26 cellular contexts compared by ENCODE assay signal in genomic region chr18:51037230-51037629, GRCh38. TPM values are rescaled to one million over a fixed set of nuclear protein-coding genes. Genes with fewer than 3 reads are reported as not detected.
DNase-seq lines count a peak whose midpoint lies in the region; ATAC-seq, FAIRE-seq and TF ChIP-seq lines count a peak whose summit lies in the region.
"Had no signal": no experiment of that assay in that cellular context is flagged by ENCODE, and none has a peak within 500 bp of the region (broad histone marks: within the 10 kb centered on the region; RNA-seq: fewer than 3 reads in every experiment).

No MANE protein-coding gene starts in this region.

- H2BK5ac ChIP-seq in trophoblast cell (ENCODE audit: low read depth, low read length, poor library complexity) = no peak overlapping the region

- intact Hi-C loops in HepG2 (cut with micrococcal nuclease; ENCODE audit: unreplicated experiment) = loop anchor here (10.0 kb wide), 1 partner anchor 162 kb away; the partner anchor contains the start of gene ME2

- POLR2A ChIA-PET in CD8-positive, alpha-beta memory T cell (lab: Charles Lee) = no interaction called here
- POLR2A ChIA-PET in HepG2 (lab: Yijun Ruan, JAX) = interaction anchor here (1.3 to 2.7 kb wide), 2 partner anchors 69 to 160 kb away, joined by 6 to 21 read pairs; partner anchors contain the start of genes ELAC1 and MEX3C

- no peak overlapping the region for H2BK120ac ChIP-seq in trophoblast cell (ENCODE audit: insufficient read depth, low read length, poor library complexity)

- H3K79me1 ChIP-seq in trophoblast cell (ENCODE audit: low read length) = no peaks in the 10 kb centered on the region

- no peak for FAIRE-seq in HepG2 (lab: Jason Lieb, UNC)
- FAIRE-seq: H1, RCC 7860, small intestine had no signal

- peak overlapping the region; percentile 86 for H3K4ac ChIP-seq in trophoblast cell (ENCODE audit: low read depth, low read length)

- H3K27ac Mint-ChIP-seq in CD8-positive, alpha-beta memory T cell = peak overlapping the region in 2 of 8 donors; percentile 57 to 76
- H3K27ac Mint-ChIP-seq in T-helper 17 cell = peak overlapping the region; percentile 61
- H3K27ac Mint-ChIP-seq: neural progenitor cell; T-helper 1 cell treated with Interleukin-12 subunit alpha and Interleukin-12 subunit beta and Interleukin-4 antibody, amounts not matched to agents 30 μg/mL and 1 μg/mL, for 36 hours had no signal

- H3K4me3 ChIP-seq in CD8-positive, alpha-beta memory T cell (ENCODE audit: low read length) = no peak overlapping the region
- no peak overlapping the region; a peak in 1 of 6 replicates for H3K4me3 ChIP-seq in HepG2 (replicated peaks in 1 of 3; ENCODE audit: insufficient read depth in 1 of 3, low read depth in 2 of 3, low read length in 3 of 3)
- no peak overlapping the region for H3K4me3 ChIP-seq in trophoblast cell (ENCODE audit: low read depth, low read length)
- H3K4me3 ChIP-seq: neural progenitor cell, prostate gland, SJCRH30, thyroid gland had no signal

- no peak overlapping the region for H4K8ac ChIP-seq in trophoblast cell (ENCODE audit: low read depth, low read length)

- H3K18ac ChIP-seq in trophoblast cell (ENCODE audit: low read length) = no peak overlapping the region

- no peak for ATAC-seq in T-helper 17 cell
- no peak for ATAC-seq in HepG2
- no peak for ATAC-seq in HG02798 (IDR thresholded peaks at IDR 0.05; ENCODE audit: poor library complexity, unreplicated experiment)

- no peak overlapping the region for H2AK5ac ChIP-seq in trophoblast cell (ENCODE audit: low read length)

- no peaks in the 10 kb centered on the region for H3K27me3 Mint-ChIP-seq in CD8-positive, alpha-beta memory T cell
- H3K27me3 Mint-ChIP-seq in T-helper 17 cell = no peaks in the 10 kb centered on the region

- no peaks in the 10 kb centered on the region for H3K9me3 ChIP-seq in CD8-positive, alpha-beta memory T cell (ENCODE audit: low read length)
- H3K9me3 ChIP-seq in T-helper 17 cell (ENCODE audit: control insufficient read depth, low read length, poor library complexity, severe bottlenecking) (no peaks in the 10 kb centered on the region), HepG2 (ENCODE audit: low read length) (no peaks in the 10 kb centered on the region), trophoblast cell (ENCODE audit: insufficient read depth, low read depth, low read length) (no peaks in the 10 kb centered on the region)
- H3K9me3 ChIP-seq: prostate gland, SJCRH30, thyroid gland had no signal

- peaks cover 0 to 22% (median 9%) of the 10 kb centered on the region in 3 donors for H3K36me3 Mint-ChIP-seq in CD8-positive, alpha-beta memory T cell
- no peaks in the 10 kb centered on the region for H3K36me3 Mint-ChIP-seq in T-helper 17 cell (ENCODE audit: low read depth)

- in situ Hi-C loops in HepG2 (cut with HindIII; ENCODE audit: extremely low pct_ligation_motif_present, low pct_unique_long_range_greater_than_20kb) = loop anchor here (5.0 kb wide), 1 partner anchor 70 kb away; the partner anchor contains the start of gene ELAC1

- H3K27me3 ChIP-seq in CD8-positive, alpha-beta memory T cell (ENCODE audit: insufficient read depth, low read length, poor library complexity, severe bottlenecking) = no peaks in the 10 kb centered on the region
- no peaks in the 10 kb centered on the region for H3K27me3 ChIP-seq in HepG2 (ENCODE audit: control insufficient read depth in 1 of 2, insufficient read depth in 2 of 2, low read length in 2 of 2)
- no peaks in the 10 kb centered on the region for H3K27me3 ChIP-seq in trophoblast cell (ENCODE audit: insufficient read depth, low read length)
- H3K27me3 ChIP-seq: neural progenitor cell, SJCRH30, thyroid gland had no signal

- peak overlapping the region; percentile 35; the same call in 1 of the 2 replicates for H3K9ac ChIP-seq in HepG2 (ENCODE audit: insufficient read depth, low read depth, low read length)
- no peak overlapping the region for H3K9ac ChIP-seq in trophoblast cell (ENCODE audit: low read length)
- H3K9ac ChIP-seq: neural progenitor cell had no signal

- H3K4me2 ChIP-seq in HepG2 (ENCODE audit: low read depth, low read length) (peak overlapping the region; percentile 59), trophoblast cell (ENCODE audit: low read length) (no peak overlapping the region)
- H3K4me2 ChIP-seq: neural progenitor cell had no signal

- H3K36me3 ChIP-seq in CD8-positive, alpha-beta memory T cell (ENCODE audit: insufficient read depth, low read length) = no peaks in the 10 kb centered on the region
- H3K36me3 ChIP-seq in HepG2 (replicated peaks in 1 of 2; ENCODE audit: control insufficient read depth in 1 of 2, insufficient read depth in 2 of 2, low read length in 2 of 2) (peaks cover 0 to 8% of the 10 kb centered on the region in 2 experiments; a peak in 1 of 5 replicates), trophoblast cell (ENCODE audit: control insufficient read depth in 1 of 2, insufficient read depth in 2 of 2, low read length in 2 of 2) (peaks cover 5 to 6% of the 10 kb centered on the region in 2 experiments)
- H3K36me3 ChIP-seq: prostate gland, thyroid gland had no signal

- H3K4me3 Mint-ChIP-seq in CD8-positive, alpha-beta memory T cell = peak overlapping the region in 5 of 7 donors; percentile 4 to 49 (median 34)
- H3K4me3 Mint-ChIP-seq in T-helper 17 cell = no peak overlapping the region
- H3K4me3 Mint-ChIP-seq: neural progenitor cell; T-helper 1 cell treated with Interleukin-12 subunit alpha and Interleukin-12 subunit beta and Interleukin-4 antibody, amounts not matched to agents 30 μg/mL and 1 μg/mL, for 36 hours had no signal

- TF ChIP-seq CTCF in HepG2 (CRISPR knock-in tag; IDR thresholded peaks at IDR 0.05) = no peak

- DNase-seq in CD8-positive, alpha-beta memory T cell = no peak
- DNase-seq in T-helper 17 cell (no peak), HepG2 (ENCODE audit: low spot score) (no peak), trophoblast cell (no peak), COLO668 (lab: John Stamatoyannopoulos, UW; ENCODE audit: unreplicated experiment) (no peak)
- DNase-seq in effector CD8-positive, alpha-beta T cell (lab: John Stamatoyannopoulos, UW) = no peak
- DNase-seq: aorta; central memory CD4-positive, alpha-beta T cell; COR-L47; foreskin fibroblast; NCI-H1436; NCI-H524; NK-92 treated with Interleukin-12 subunit alpha and Interleukin-12 subunit beta, amount 100 ng/mL, for 24 hours; SJCRH30; small intestine; stimulated activated CD4-positive, alpha-beta T cell treated with anti-CD3 and anti-CD28 coated beads, Interleukin-2, amount 100 ng/mL, for 48 hours; stimulated activated naive CD4-positive, alpha-beta T cell; thyroid gland; WERI-Rb-1 had no signal

- H3K4me1 Mint-ChIP-seq in CD8-positive, alpha-beta memory T cell = peaks cover 80 to 99% (median 97%) of the 10 kb centered on the region in 3 donors
- peaks cover 52% of the 10 kb centered on the region for H3K4me1 Mint-ChIP-seq in T-helper 17 cell

- no peak for TF ChIP-seq POLR2A in HepG2 (IDR thresholded peaks at IDR 0.05; ENCODE audit: insufficient read depth in 1 of 2, low read depth in 2 of 2, low read length in 2 of 2)

- 57% methylated on average over 2 of the region's 2 CpGs for WGBS in HepG2 (ENCODE audit: low lambda C conversion rate)
- no CpG with 5 or more reads among the region's 2 CpGs for WGBS in trophoblast cell (ENCODE audit: extremely low coverage, insufficient coverage, insufficient read length)

- peaks cover 86% of the 10 kb centered on the region for H3K4me1 ChIP-seq in CD8-positive, alpha-beta memory T cell (ENCODE audit: insufficient read depth, low read length)
- H3K4me1 ChIP-seq in HepG2 (ENCODE audit: insufficient read depth, low read length) (peaks cover 82% of the 10 kb centered on the region), trophoblast cell (ENCODE audit: control insufficient read depth in 1 of 2, insufficient read depth in 2 of 2, low read length in 2 of 2) (peaks cover 0 to 1% of the 10 kb centered on the region in 2 experiments)
- H3K4me1 ChIP-seq: SJCRH30 had no signal

- H3K79me2 ChIP-seq in HepG2 (ENCODE audit: insufficient read depth, low read length) = peaks cover 97% of the 10 kb centered on the region
- H3K79me2 ChIP-seq in trophoblast cell (ENCODE audit: control insufficient read depth, insufficient read depth, low read length, poor library complexity) = peaks cover 22% of the 10 kb centered on the region

- H3K9me3 Mint-ChIP-seq in CD8-positive, alpha-beta memory T cell = no peaks in the 10 kb centered on the region
- H3K9me3 Mint-ChIP-seq: T-helper 1 cell treated with Interleukin-12 subunit alpha and Interleukin-12 subunit beta and Interleukin-4 antibody, amounts not matched to agents 30 μg/mL and 1 μg/mL, for 36 hours had no signal

- no peak for TF ChIP-seq EP300 in HepG2 (IDR thresholded peaks at IDR 0.05; ENCODE audit: low read depth in 2 of 2, low read length in 2 of 2)
- no peak for TF ChIP-seq EP300 in HepG2 (CRISPR knock-in tag; IDR thresholded peaks at IDR 0.05; ENCODE audit: borderline replicate concordance)

- peaks cover 86% of the 10 kb centered on the region for H4K20me1 ChIP-seq in HepG2 (ENCODE audit: insufficient read depth, low read length)

- CTCF ChIA-PET in CD8-positive, alpha-beta memory T cell (lab: Charles Lee) = interaction anchor here (0.9 kb wide), 1 partner anchor 15 kb away, joined by 3 read pairs; no protein-coding TSS in a partner anchor
- CTCF ChIA-PET in HepG2 (lab: Yijun Ruan, JAX; ENCODE audit: low intra/inter-chr PET ratio, low total read pairs) = no interaction called here

- TF ChIP-seq RAD21 in HepG2 (CRISPR knock-in tag; IDR thresholded peaks at IDR 0.05) = no peak

- no peak overlapping the region for H4K12ac ChIP-seq in trophoblast cell (ENCODE audit: low read depth, low read length)

- no peak overlapping the region for H4K91ac ChIP-seq in trophoblast cell (ENCODE audit: low read depth, low read length)

- H2BK12ac ChIP-seq in trophoblast cell (ENCODE audit: low read length) = no peak overlapping the region

- BruUV-seq in HepG2 (replicated peaks; lab: Mats Ljungman, UMichigan) = no TSS peak

- H3K27ac ChIP-seq in CD8-positive, alpha-beta memory T cell (ENCODE audit: low read depth, low read length) = no peak overlapping the region
- H3K27ac ChIP-seq in HepG2 (ENCODE audit: extremely low read length, insufficient read depth, low read length) (peak overlapping the region; percentile 78), trophoblast cell (ENCODE audit: low read depth, low read length) (no peak overlapping the region)
- H3K27ac ChIP-seq: epithelial cell of prostate, neural progenitor cell, prostate gland, SJCRH30, WERI-Rb-1 had no signal

- no peak overlapping the region for H2AFZ ChIP-seq in HepG2 (ENCODE audit: low read length)
- H2AFZ ChIP-seq in trophoblast cell (ENCODE audit: insufficient read depth, low read length, poor library complexity) = no peak overlapping the region
- H2AFZ ChIP-seq: neural progenitor cell had no signal

- H3K23ac ChIP-seq in trophoblast cell (ENCODE audit: low read length) = no peak overlapping the region

- H3K14ac ChIP-seq in trophoblast cell (ENCODE audit: low read length) = no peak overlapping the region

RNA-seq across cellular contexts. Expression of gene SMAD4, which starts 7.2 kb away (rescaled TPM):
- total RNA-seq in CD8-positive, alpha-beta memory T cell = 10 to 100 TPM; 81.9 to 84.3 TPM
- 62.4 TPM for polyA plus RNA-seq in CD8-positive, alpha-beta memory T cell
- total RNA-seq in T-helper 17 cell (10 to 100 TPM; 66.7 to 78.6 TPM), HepG2 (2016; rRNA removed; fragmentation: Illumina TruSeq; extraction: Trizol) (72.0 and 99.1 TPM in 2 replicates)
- total RNA-seq in HepG2 (2016; cell fraction: cytosol; rRNA removed; fragmentation: Illumina TruSeq; extraction: Trizol; ENCODE audit: low read depth) = 49.6 and 56.8 TPM in 2 replicates
- 73.5 and 83.9 TPM in 2 replicates for total RNA-seq in HepG2 (2016; cell fraction: insoluble cytoplasmic fraction; rRNA removed; fragmentation: Illumina TruSeq; extraction: Trizol)
- 44.9 and 46.8 TPM in 2 replicates for total RNA-seq in HepG2 (2016; cell fraction: membrane; rRNA removed; fragmentation: Illumina TruSeq; extraction: Trizol)
- 57.9 and 58.5 TPM in 2 replicates for total RNA-seq in HepG2 (2016; cell fraction: nucleus; rRNA removed; fragmentation: Illumina TruSeq; extraction: Trizol)
- polyA plus RNA-seq in HepG2 (2011; rRNA removed) = 53.8 and 70.2 TPM in 2 replicates
- 31.5 and 48.8 TPM in 2 replicates for polyA plus RNA-seq in HepG2 (2011; cell fraction: cytosol; rRNA removed)
- 25.3 and 31.2 TPM in 2 replicates for polyA plus RNA-seq in HepG2 (2011; cell fraction: nucleus; rRNA removed)
- polyA plus RNA-seq in HepG2 (2012) = 42.8 and 47.9 TPM in 2 replicates
- polyA plus RNA-seq in HepG2 (2016; cell fraction: cytosol; fragmentation: Illumina TruSeq; extraction: Trizol; ENCODE audit: low read depth) = 2.2 and 3.3 TPM in 2 replicates
- polyA plus RNA-seq in HepG2 (2016; cell fraction: insoluble cytoplasmic fraction; fragmentation: Illumina TruSeq; extraction: Trizol; ENCODE audit: low read depth) = 58.6 and 61.8 TPM in 2 replicates
- 6.7 and 8.8 TPM in 2 replicates for polyA plus RNA-seq in HepG2 (2016; cell fraction: membrane; fragmentation: Illumina TruSeq; extraction: Trizol; ENCODE audit: low read depth)
- 47.7 and 51.4 TPM in 2 replicates for polyA plus RNA-seq in HepG2 (2016; cell fraction: nucleus; fragmentation: Illumina TruSeq; extraction: Trizol; ENCODE audit: insufficient read depth, low read depth)
- 111 and 191 TPM in 2 replicates for polyA minus RNA-seq in HepG2 (2011; rRNA and poly(A)+ RNA removed; ENCODE audit: low replicate concordance)
- 40.4 and 42.0 TPM in 2 replicates for polyA minus RNA-seq in HepG2 (2011; cell fraction: cytosol; rRNA and poly(A)+ RNA removed)
- polyA minus RNA-seq in HepG2 (2011; cell fraction: nucleus; rRNA and poly(A)+ RNA removed) = 54.7 and 64.2 TPM in 2 replicates
- 50.4 and 51.9 TPM in 2 replicates for polyA plus RNA-seq in trophoblast cell (2013)
